ENCODE assay signal across 8 cellular contexts in the genomic region with DNA sequence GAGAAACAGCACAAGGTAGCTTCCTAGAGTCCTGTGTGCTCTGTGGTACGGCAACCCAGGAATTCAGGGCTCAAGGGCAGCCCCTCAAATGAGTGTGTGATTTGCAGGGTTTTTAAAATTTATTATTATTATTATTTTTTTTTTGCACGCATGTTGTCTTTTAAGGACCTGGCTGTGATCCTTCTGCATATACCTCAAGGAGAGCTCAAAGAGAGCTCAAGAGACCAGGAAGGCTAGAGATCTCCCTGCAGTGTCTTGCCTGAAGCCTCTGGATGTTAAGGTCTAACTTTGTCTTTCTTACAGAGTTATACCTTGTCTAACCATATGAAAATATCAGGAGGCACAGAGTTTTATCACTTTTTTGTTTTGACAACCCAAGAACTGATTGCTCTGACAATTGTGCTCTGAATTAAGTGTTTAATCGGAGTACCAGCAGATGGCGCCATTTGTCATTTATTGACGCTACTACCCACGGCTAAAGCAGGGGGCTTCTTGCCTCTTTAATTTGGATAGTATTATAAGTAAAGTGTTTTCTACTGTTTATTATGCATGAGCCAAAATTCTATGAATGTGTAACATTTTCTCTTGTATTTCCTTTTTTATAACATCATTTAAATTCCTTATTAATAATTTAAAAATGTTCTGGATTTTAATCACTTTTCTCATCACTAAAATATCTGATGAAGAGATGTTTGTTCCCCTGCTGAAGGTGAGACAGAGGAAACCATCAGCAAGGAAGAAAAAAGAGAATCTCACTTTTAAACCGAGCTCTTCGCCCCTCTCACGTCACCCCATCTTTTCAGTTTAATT. TPM values are rescaled to one million over a fixed set of nuclear protein-coding genes. Genes with fewer than 3 reads are reported as not detected.
A peak's percentile ranks its signal among the peaks of the same experiment; 100 is the strongest.
DNase-seq lines count a peak whose midpoint lies in the region; ATAC-seq, FAIRE-seq and TF ChIP-seq lines count a peak whose summit lies in the region.

No MANE protein-coding gene starts in this region.

- H3K4me3 ChIP-seq in A549: no peak overlapping the region
- H3K4me3 ChIP-seq in IMR-90 (ENCODE audit: insufficient read depth, low read depth, low read length): no peak overlapping the region
- H3K4me3 ChIP-seq in PC-9: no peak overlapping the region
- no peak overlapping the region for H3K4me3 ChIP-seq in ovary
- H3K4me3 ChIP-seq in upper lobe of right lung: no peak overlapping the region

- DNase-seq in A549 (ENCODE audit: low read depth in 1 of 2, low spot score in 1 of 2) (peak; percentile 20 to 48), IMR-90 (peak; percentile 65), PC-9 (peak; percentile 42 to 48), fibroblast of the conjunctiva (ENCODE audit: low read depth) (peak; percentile 39), ovary (peak in 4 of 5 donors; percentile 38 to 67 (median 53)), upper lobe of right lung (no peak)
- DNase-seq in activated T-cell treated with anti-CD3 and anti-CD28 coated beads, Interleukin-2, amount 50 U/mL, for 48 hours: peak; percentile 51 to 64

- TF ChIP-seq POLR2A in A549 (IDR thresholded peaks at IDR 0.05; ENCODE audit: low read length) (no peak), IMR-90 (IDR thresholded peaks at IDR 0.05; ENCODE audit: low read depth, low read length) (no peak), ovary (IDR thresholded peaks at IDR 0.05) (no peak)

- H2AFZ ChIP-seq in IMR-90 (replicated peaks; ENCODE audit: low read length, poor library complexity): no peak overlapping the region
- H2AFZ ChIP-seq in PC-9: no peak overlapping the region

- dilution Hi-C loops in IMR-90 (cut with HindIII; ENCODE audit: low sequenced_read_pairs, unreplicated experiment): no loop called here

- H3K9me3 ChIP-seq in A549 (no peaks in the 10 kb centered on the region), IMR-90 (ENCODE audit: control insufficient read depth, insufficient read depth, low read length) (no peaks in the 10 kb centered on the region; the same call in 1 of the 2 replicates), PC-9 (ENCODE audit: insufficient read depth, low read depth) (no peaks in the 10 kb centered on the region), ovary (no peaks in the 10 kb centered on the region), upper lobe of right lung (no peaks in the 10 kb centered on the region)

- BruUV-seq in IMR-90 (replicated peaks; lab: Mats Ljungman, UMichigan) (no TSS peak), PC-9 (replicated peaks; lab: Mats Ljungman, UMichigan) (no TSS peak)

- WGBS in A549 (ENCODE audit: missing lambda C conversion rate): 34% methylated on average over 9 of the region's 9 CpGs
- no CpG with 5 or more reads among the region's 9 CpGs for WGBS in IMR-90 (ENCODE audit: extremely low coverage in 2 of 2, insufficient read length in 1 of 2), 2 experiments
- WGBS in ovary, 3 donors: 30 to 37% (median 30%) methylated on average over 9 of the region's 9 CpGs

- ATAC-seq in A549 (peak; percentile 13 to 79; a peak in 3 of 6 replicates), GM18517 (IDR thresholded peaks at IDR 0.05; ENCODE audit: unreplicated experiment) (peak; percentile 73), IMR-90 (ENCODE audit: low read depth) (peak; percentile 68; the same call in 1 of the 2 replicates), upper lobe of right lung (peak; percentile 62)

- TF ChIP-seq EP300 in A549 (IDR thresholded peaks at IDR 0.05) (no peak), ovary (IDR thresholded peaks at IDR 0.05) (no peak)

- no peak overlapping the region for H2AK9ac ChIP-seq in IMR-90 (replicated peaks; ENCODE audit: low read depth, low read length, poor library complexity)

- no peak overlapping the region for H4K8ac ChIP-seq in IMR-90 (ENCODE audit: low read depth in 2 of 2, low read length in 2 of 2)

- H3K79me2 ChIP-seq in PC-9 (ENCODE audit: low read depth): no peaks in the 10 kb centered on the region

- H3K56ac ChIP-seq in IMR-90 (ENCODE audit: extremely low read depth, insufficient read depth, low read length): no peak overlapping the region

- H2BK20ac ChIP-seq in IMR-90 (ENCODE audit: low read depth, low read length): no peak overlapping the region

- in situ Hi-C loops in IMR-90 (cut with MboI; ENCODE audit: low sequenced_read_pairs): loop anchor here (10.0 to 25.0 kb wide), 2 partner anchors 1022 to 1269 kb away; no protein-coding TSS in a partner anchor

- TF ChIP-seq CTCF in A549 (IDR thresholded peaks at IDR 0.05) (peak; percentile 80), IMR-90 (conservative IDR thresholded peaks at IDR 0.05; ENCODE audit: low read depth, low read length) (peak; percentile 77), PC-9 (conservative IDR thresholded peaks at IDR 0.05) (peak; percentile 96), ovary (IDR thresholded peaks at IDR 0.05) (peak; percentile 29 to 69 (median 33)), upper lobe of right lung (IDR thresholded peaks at IDR 0.05) (peak; percentile 80)

- H3K23ac ChIP-seq in IMR-90 (ENCODE audit: low read depth, low read length): no peak overlapping the region

- H3K27me3 ChIP-seq in IMR-90 (ENCODE audit: control insufficient read depth, insufficient read depth, low read length) (peaks cover 2% of the 10 kb centered on the region), PC-9 (ENCODE audit: insufficient read depth, low read depth) (no peaks in the 10 kb centered on the region), ovary (no peaks in the 10 kb centered on the region), upper lobe of right lung (no peaks in the 10 kb centered on the region)

- no peaks in the 10 kb centered on the region for H3K79me1 ChIP-seq in IMR-90 (ENCODE audit: low read depth in 1 of 2, low read length in 2 of 2)

- H4K20me1 ChIP-seq in IMR-90 (ENCODE audit: insufficient read depth, low read length) (no peaks in the 10 kb centered on the region), PC-9 (ENCODE audit: insufficient read depth) (no peaks in the 10 kb centered on the region)

- H3K4me1 ChIP-seq in A549: no peaks in the 10 kb centered on the region
- 0 out of 2 replicates have a peak, but pooled peaks cover 1% of the 10 kb centered on the region for H3K4me1 ChIP-seq in IMR-90 (ENCODE audit: control insufficient read depth, insufficient read depth, low read length)
- H3K4me1 ChIP-seq in PC-9 (replicated peaks; ENCODE audit: insufficient read depth): no peaks in the 10 kb centered on the region
- no peaks in the 10 kb centered on the region for H3K4me1 ChIP-seq in ovary (ENCODE audit: insufficient read depth)
- no peaks in the 10 kb centered on the region for H3K4me1 ChIP-seq in upper lobe of right lung

- H3K18ac ChIP-seq in IMR-90 (ENCODE audit: low read depth, low read length): no peak overlapping the region

- no peak overlapping the region for H3K4ac ChIP-seq in IMR-90 (ENCODE audit: low read depth, low read length)

- H3K4me2 ChIP-seq in A549 (no peak overlapping the region), IMR-90 (ENCODE audit: low read depth, low read length) (no peak overlapping the region), PC-9 (no peak overlapping the region)

- H3K14ac ChIP-seq in IMR-90 (replicated peaks; ENCODE audit: low read depth, low read length): no peak overlapping the region

- no peak overlapping the region for H2BK15ac ChIP-seq in IMR-90 (ENCODE audit: low read depth, low read length)

- H2BK5ac ChIP-seq in IMR-90 (ENCODE audit: low read depth, low read length, poor library complexity, severe bottlenecking): no peak overlapping the region

- H3K9ac ChIP-seq in IMR-90 (ENCODE audit: low read depth, low read length): no peak overlapping the region

- POLR2A ChIA-PET in A549 (lab: Yijun Ruan, JAX): interaction anchor here (1.0 kb wide), 1 partner anchor 36 kb away, joined by 3 read pairs; the partner anchor contains the start of gene LMO4
- POLR2A ChIA-PET in IMR-90 (lab: Charles Lee; ENCODE audit: unreplicated experiment): no interaction called here
- POLR2A ChIA-PET in PC-9 (lab: Charles Lee; ENCODE audit: unreplicated experiment): interaction anchor here (0.7 kb wide), 1 partner anchor 11 kb away, joined by 9 read pairs; no protein-coding TSS in a partner anchor

- FAIRE-seq in A549 (lab: Jason Lieb, UNC): no peak

- no peaks in the 10 kb centered on the region for H3K9me2 ChIP-seq in PC-9 (ENCODE audit: insufficient read depth)

- no peak overlapping the region for H4K5ac ChIP-seq in IMR-90 (ENCODE audit: low read depth, low read length)

- intact Hi-C loops in IMR-90 (cut with micrococcal nuclease): loop anchor here (1.0 to 10.0 kb wide), 7 partner anchors 140 to 1254 kb away; no protein-coding TSS in a partner anchor
- intact Hi-C loops in PC-9 (cut with micrococcal nuclease; ENCODE audit: unreplicated experiment): loop anchor here (2.0 to 10.0 kb wide), 4 partner anchors 141 to 1010 kb away; no protein-coding TSS in a partner anchor
- intact Hi-C loops in ovary (cut with DNase I): no loop called here
- intact Hi-C loops in upper lobe of right lung (cut with DNase I): no loop called here

- TF ChIP-seq RAD21 in A549 (conservative IDR thresholded peaks at IDR 0.05 in 1 of 2, IDR thresholded peaks at IDR 0.05 in 1 of 2) (peak; percentile 78 to 79), IMR-90 (IDR thresholded peaks at IDR 0.05; ENCODE audit: low read length) (peak; percentile 77)

- H3K27ac ChIP-seq in A549 (no peak overlapping the region), IMR-90 (ENCODE audit: insufficient read depth, low read length) (no peak overlapping the region), PC-9 (no peak overlapping the region), ovary (no peak overlapping the region), upper lobe of right lung (no peak overlapping the region)

- H2BK120ac ChIP-seq in IMR-90 (ENCODE audit: low read depth, low read length): no peak overlapping the region

- H3K9me1 ChIP-seq in IMR-90 (ENCODE audit: insufficient read depth, low read length): no peaks in the 10 kb centered on the region

- no peak overlapping the region for H4K91ac ChIP-seq in IMR-90 (ENCODE audit: insufficient read depth, low read depth, low read length)

- CTCF ChIA-PET in A549 (lab: Yijun Ruan, JAX) (interaction anchor here (0.5 to 2.8 kb wide), 19 partner anchors 8 to 1018 kb away, joined by 3 to 14 read pairs (median 3); no protein-coding TSS in a partner anchor), IMR-90 (lab: Yijun Ruan, JAX) (interaction anchor here (1.0 to 1.9 kb wide), 4 partner anchors 11 to 143 kb away, joined by 3 to 4 read pairs (median 3); no protein-coding TSS in a partner anchor), PC-9 (lab: Charles Lee) (interaction anchor here (0.6 to 0.7 kb wide), 2 partner anchors 1039 to 1165 kb away, joined by 3 to 4 read pairs; no protein-coding TSS in a partner anchor)

- no peak overlapping the region for H2AK5ac ChIP-seq in IMR-90 (ENCODE audit: low read depth, low read length)

- no peaks in the 10 kb centered on the region for H3K36me3 ChIP-seq in IMR-90 (ENCODE audit: control insufficient read depth, insufficient read depth, low read length)
- no peaks in the 10 kb centered on the region for H3K36me3 ChIP-seq in PC-9 (ENCODE audit: low read depth)
- H3K36me3 ChIP-seq in ovary: no peaks in the 10 kb centered on the region
- no peaks in the 10 kb centered on the region for H3K36me3 ChIP-seq in upper lobe of right lung

- no peaks in the 10 kb centered on the region for H3F3A ChIP-seq in PC-9 (ENCODE audit: insufficient read depth, low read depth)

RNA-seq across cellular contexts. Expression of gene LMO4, which starts 35.8 kb away (rescaled TPM):
- polyA plus RNA-seq in A549 (2011; rRNA removed) (64.3 and 68.9 TPM in 2 replicates), A549 (2017; fragmentation: RNase III; extraction: RNeasy Plus Mini Kit Qiagen cat#74134 plus additional on column Dnase treatment) (54.1 to 62.2 TPM (median 54.7 TPM) in 3 replicates), IMR-90 (2012; rRNA removed) (99.7 and 109 TPM in 2 replicates), ovary (10 to 100 TPM; 50.5 to 85.4 TPM)
- 41.3 and 57.4 TPM in 2 replicates for polyA plus RNA-seq in A549 (2012; cell fraction: cytosol; rRNA removed)
- 37.2 and 37.3 TPM in 2 replicates for polyA plus RNA-seq in A549 (2012; cell fraction: nucleus; rRNA removed)
- 24.3 and 27.4 TPM in 2 replicates for polyA minus RNA-seq in A549 (2011; rRNA and poly(A)+ RNA removed)
- total RNA-seq in IMR-90 (2012; rRNA removed) (85.8 and 98.9 TPM in 2 replicates), PC-9 (2021) (37.1 and 47.7 TPM in 2 replicates), ovary (10 to 100 TPM; 21.7 to 45.4 (median 35.4) TPM), upper lobe of right lung (46.5 TPM)
- polyA plus RNA-seq in IMR-90 (2012; cell fraction: cytosol; rRNA removed): 38.5 and 80.5 TPM in 2 replicates
- polyA plus RNA-seq in IMR-90 (2012; cell fraction: nucleus; rRNA removed; ENCODE audit: low replicate concordance): 82.0 and 132 TPM in 2 replicates

Comparison
In these comparisons a context has a peak if more than half of its experiments do, and no peak if none do; other contexts are left out.
1. CTCF ChIP-seq: peak in every context shown above with its lines; median percentile 96 in PC-9; 80 in A549; 80 in upper lobe of right lung; 77 in IMR-90; 33 in ovary.
2. intact Hi-C loops: an anchor here in IMR-90 (1.0 to 10.0 kb wide) and PC-9 (2.0 to 10.0 kb wide); none called in ovary and upper lobe of right lung.